ENCODE assay signal across 8 cellular contexts in genomic region chr13:26707122-26708006, GRCh38. TPM values are rescaled to one million over a fixed set of nuclear protein-coding genes. Genes with fewer than 3 reads are reported as not detected.
DNase-seq lines count a peak whose midpoint lies in the region; ATAC-seq and TF ChIP-seq lines count a peak whose summit lies in the region.

No MANE protein-coding gene starts in this region.

- DNase-seq in 8988T, result peak; percentile 34
- DNase-seq in GM06990 (ENCODE audit: extremely low read depth, insufficient read length), result no peak
- peak; percentile 18 for DNase-seq in NCI-H1105 (lab: John Stamatoyannopoulos, UW)
- DNase-seq in SKM-1 (lab: John Stamatoyannopoulos, UW; ENCODE audit: unreplicated experiment), result peak; percentile 40
- DNase-seq in dermis blood vessel endothelial cell, result peak; percentile 72
- no peak for DNase-seq in right lobe of liver
- DNase-seq in upper lobe of right lung, result no peak

- TF ChIP-seq CTCF in GM06990 (IDR thresholded peaks at IDR 0.05; ENCODE audit: insufficient read depth, low read length, poor library complexity, severe bottlenecking), result peak; percentile 64
- peak; percentile 41 to 55 (median 51) for TF ChIP-seq CTCF in right lobe of liver (IDR thresholded peaks at IDR 0.05)
- peak; percentile 49 for TF ChIP-seq CTCF in upper lobe of right lung (IDR thresholded peaks at IDR 0.05)

- H3K36me3 ChIP-seq in GM06990 (ENCODE audit: control insufficient read depth, insufficient read depth, low read length) (no peaks in the 10 kb centered on the region), right lobe of liver (no peaks in the 10 kb centered on the region), upper lobe of right lung (no peaks in the 10 kb centered on the region)

- peak; percentile 63 to 89 (median 84) for ATAC-seq in right lobe of liver
- ATAC-seq in upper lobe of right lung, result peak; percentile 71
- ATAC-seq in HG03571 (IDR thresholded peaks at IDR 0.05; ENCODE audit: unreplicated experiment), result no peak

- intact Hi-C loops in right lobe of liver (cut with DNase I) (loop anchor here in 1 of 2 donors (10.0 kb wide), 1 partner anchor 217 kb away; no protein-coding TSS in a partner anchor), upper lobe of right lung (cut with DNase I) (no loop called here)

- TF ChIP-seq POLR2A in right lobe of liver (IDR thresholded peaks at IDR 0.05), result no peak

- H3K4me3 ChIP-seq in GM06990 (replicated peaks; ENCODE audit: low read depth, low read length) (no peak overlapping the region), right lobe of liver (no peak overlapping the region), upper lobe of right lung (no peak overlapping the region)

- H3K9me3 ChIP-seq in right lobe of liver (no peaks in the 10 kb centered on the region), upper lobe of right lung (no peaks in the 10 kb centered on the region)

- no peak overlapping the region for H3K27ac ChIP-seq in right lobe of liver
- no peak overlapping the region for H3K27ac ChIP-seq in upper lobe of right lung

- H3K4me1 ChIP-seq in right lobe of liver, result no peaks in the 10 kb centered on the region
- H3K4me1 ChIP-seq in upper lobe of right lung, result no peaks in the 10 kb centered on the region

- H3K27me3 ChIP-seq in GM06990 (replicated peaks; ENCODE audit: control insufficient read depth, insufficient read depth, low read length) (no peaks in the 10 kb centered on the region), right lobe of liver (no peaks in the 10 kb centered on the region), upper lobe of right lung (peaks cover 9% of the 10 kb centered on the region)

- WGBS in right lobe of liver (ENCODE audit: insufficient coverage, low coverage, low lambda C conversion rate, missing lambda C conversion rate), result 29% methylated on average over 6 of the region's 13 CpGs

RNA-seq across cellular contexts. Expression of gene GPR12, which starts 53.2 kb away (rescaled TPM):
- total RNA-seq in dermis blood vessel endothelial cell (not detected in 2 replicates), right lobe of liver (not detected), upper lobe of right lung (not detected)

Comparison
In these comparisons a context has a peak if more than half of its experiments do, and no peak if none do; other contexts are left out.
1. DNase-seq: peak in 8988T (single experiment), NCI-H1105 (single experiment), SKM-1 (single experiment) and dermis blood vessel endothelial cell (single experiment); none in GM06990 (single experiment), right lobe of liver (0 of 3) and upper lobe of right lung (single experiment).
2. Peak in every context shown above with its lines, with median percentiles within 50 percentile points of each other: CTCF ChIP-seq.